In the genomic region with DNA sequence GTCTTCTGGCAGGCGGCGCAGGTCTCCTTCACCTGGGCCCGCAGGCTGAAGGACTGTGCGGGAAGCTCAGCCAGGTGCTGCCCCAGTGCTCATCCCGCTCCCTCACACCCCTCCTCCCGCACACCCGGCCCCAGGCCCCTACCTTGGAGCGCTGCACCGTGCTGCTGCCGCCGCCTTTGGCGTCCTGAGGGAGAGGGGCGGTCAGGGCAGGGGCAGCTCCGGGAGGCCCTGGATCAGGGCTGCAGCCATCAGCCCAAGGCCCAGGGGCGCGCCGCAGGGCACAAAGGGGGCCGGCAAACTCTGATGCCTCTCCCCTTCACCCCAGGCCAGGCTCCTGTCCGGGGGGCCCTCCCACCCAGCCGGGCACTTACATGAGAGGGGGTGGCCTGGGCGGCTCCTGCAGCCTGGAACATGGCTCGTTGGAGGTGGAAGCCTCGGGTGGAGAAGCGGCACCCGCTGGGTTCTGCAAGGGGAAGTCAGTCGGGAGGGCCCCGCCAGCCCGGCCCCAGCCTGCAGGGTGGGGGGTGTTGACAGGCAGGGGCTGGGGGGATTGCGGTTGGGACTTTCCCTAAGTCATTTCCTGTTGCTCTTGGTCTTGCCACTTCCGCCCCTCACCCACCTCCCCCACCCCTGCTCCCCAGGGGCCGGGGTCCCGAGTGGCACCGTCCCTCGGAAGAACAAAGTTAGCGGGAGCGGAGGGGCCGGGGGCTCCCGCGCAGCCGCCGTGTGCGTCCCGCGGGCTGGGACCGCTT, we compare ENCODE assay signal across 8 cellular contexts. TPM values are rescaled to one million over a fixed set of nuclear protein-coding genes. Genes with fewer than 3 reads are reported as not detected.
DNase-seq lines count a peak whose midpoint lies in the region; ATAC-seq and TF ChIP-seq lines count a peak whose summit lies in the region.

No MANE protein-coding gene starts in this region.

- H3K27me3 ChIP-seq in HUES6 (ENCODE audit: control insufficient read depth, insufficient read depth, low read length) = no peaks in the 10 kb centered on the region
- no peaks in the 10 kb centered on the region for H3K27me3 ChIP-seq in WERI-Rb-1 (ENCODE audit: insufficient read depth, low read depth, severe bottlenecking)
- no peaks in the 10 kb centered on the region for H3K27me3 ChIP-seq in mammary epithelial cell (ENCODE audit: insufficient read depth, low read length)
- no peaks in the 10 kb centered on the region for H3K27me3 ChIP-seq in right lobe of liver

- in situ Hi-C loops in mammary epithelial cell (cut with MboI; ENCODE audit: low sequenced_read_pairs in 2 of 2) = no loop called here

- peak overlapping the region; percentile 43 for H3K4me2 ChIP-seq in mammary epithelial cell (ENCODE audit: insufficient read depth, low read depth, low read length)

- BruUV-seq in mammary epithelial cell (replicated peaks; lab: Mats Ljungman, UMichigan) = no TSS peak

- intact Hi-C loops in mammary epithelial cell (cut with micrococcal nuclease) (loop anchor here (2.0 to 5.0 kb wide), 2 partner anchors 77 to 136 kb away; a partner anchor contains a TSS), right lobe of liver (cut with DNase I) (loop anchor here in 1 of 2 donors (10.0 kb wide), 1 partner anchor 64 kb away; no protein-coding TSS in a partner anchor)

- TF ChIP-seq CTCF in WERI-Rb-1 (IDR thresholded peaks at IDR 0.05; ENCODE audit: low read depth, low read length) (no peak), mammary epithelial cell (conservative IDR thresholded peaks at IDR 0.05 in 1 of 2, IDR thresholded peaks at IDR 0.05 in 1 of 2; ENCODE audit: extremely low read depth in 1 of 2, insufficient read depth in 1 of 2, low read depth in 1 of 2, low read length in 2 of 2) (no peak), right lobe of liver (IDR thresholded peaks at IDR 0.05) (no peak)

- dilution Hi-C loops in mammary epithelial cell (cut with HindIII; ENCODE audit: low sequenced_read_pairs) = no loop called here

- no peak overlapping the region for H2AFZ ChIP-seq in mammary epithelial cell (ENCODE audit: low read depth, low read length)

- H3K27ac ChIP-seq in HUES6 (ENCODE audit: low read depth, low read length) (peak overlapping the region; percentile 69; the same call in 1 of the 2 replicates), WERI-Rb-1 (peak overlapping the region; percentile 82), mammary epithelial cell (ENCODE audit: insufficient read depth, low read depth, low read length) (no peak overlapping the region), right lobe of liver (peak overlapping the region; percentile 31 to 68 (median 67))

- H3K4me3 ChIP-seq in HUES6 (ENCODE audit: low read depth, low read length) = peak overlapping the region; percentile 70
- peak overlapping the region; percentile 55 for H3K4me3 ChIP-seq in WERI-Rb-1 (ENCODE audit: low read depth, low read length)
- peak overlapping the region in 1 of 3 experiments; percentile 42 for H3K4me3 ChIP-seq in mammary epithelial cell (replicated peaks in 1 of 3; ENCODE audit: insufficient read depth in 1 of 3, low read depth in 2 of 3, low read length in 3 of 3)
- peak overlapping the region; percentile 41 to 54 (median 44) for H3K4me3 ChIP-seq in right lobe of liver

- H3K9me3 ChIP-seq in HUES6 (ENCODE audit: control insufficient read depth, insufficient read depth, low read depth, low read length) (no peaks in the 10 kb centered on the region), WERI-Rb-1 (ENCODE audit: severe bottlenecking) (no peaks in the 10 kb centered on the region), mammary epithelial cell (replicated peaks; ENCODE audit: insufficient read depth, low read length) (no peaks in the 10 kb centered on the region), right lobe of liver (no peaks in the 10 kb centered on the region)

- H3K4me1 ChIP-seq in HUES6 (ENCODE audit: control insufficient read depth, insufficient read depth, low read length) = peaks cover 46% of the 10 kb centered on the region
- no peaks in the 10 kb centered on the region for H3K4me1 ChIP-seq in mammary epithelial cell (ENCODE audit: insufficient read depth, low read length)
- H3K4me1 ChIP-seq in right lobe of liver = peaks cover 0 to 18% (median 8%) of the 10 kb centered on the region in 4 donors

- H3K79me2 ChIP-seq in mammary epithelial cell (ENCODE audit: insufficient read depth, low read length) = no peaks in the 10 kb centered on the region

- 100% methylated on average over 2 of the region's 45 CpGs for WGBS in mammary epithelial cell (ENCODE audit: low coverage, missing lambda C conversion rate)
- WGBS in right lobe of liver (ENCODE audit: insufficient coverage, low coverage, low lambda C conversion rate, missing lambda C conversion rate) = 4% methylated on average over 4 of the region's 45 CpGs

- CTCF ChIA-PET in mammary epithelial cell (lab: Charles Lee; ENCODE audit: low non-redundant PET) = no interaction called here

- no peaks in the 10 kb centered on the region for H4K20me1 ChIP-seq in mammary epithelial cell (ENCODE audit: insufficient read depth, low read length)

- DNase-seq in NCI-H82 (lab: John Stamatoyannopoulos, UW) (peak; percentile 66), NCI-H82 treated with DMSO at 0.1 percent for 48 hours (lab: John Stamatoyannopoulos, UW; ENCODE audit: unreplicated experiment) (no peak), WERI-Rb-1 (no peak), mammary epithelial cell (no peak), right lobe of liver (peak; percentile 61 to 85 (median 79))
- DNase-seq in stimulated activated CD8-positive, alpha-beta memory T cell treated with anti-CD3 and anti-CD28 coated beads, Interleukin-12 subunit alpha, Interleukin-12 subunit beta, amount 100 ng/mL, for 24 hours (ENCODE audit: extremely low read depth) = peak; percentile 67

- peak overlapping the region; percentile 73 for H3K9ac ChIP-seq in HUES6 (ENCODE audit: low read length)
- H3K9ac ChIP-seq in mammary epithelial cell (ENCODE audit: insufficient read depth, low read length) = no peak overlapping the region

- ATAC-seq in right lobe of liver (peak; percentile 26 to 50 (median 40)), HG03520 (IDR thresholded peaks at IDR 0.05; ENCODE audit: unreplicated experiment) (no peak)

- TF ChIP-seq POLR2A in right lobe of liver (IDR thresholded peaks at IDR 0.05) = no peak

- H3K36me3 ChIP-seq in HUES6 (ENCODE audit: control insufficient read depth, insufficient read depth, low read length) (peaks cover 22% of the 10 kb centered on the region), WERI-Rb-1 (peaks cover 46% of the 10 kb centered on the region), mammary epithelial cell (ENCODE audit: insufficient read depth, low read length) (no peaks in the 10 kb centered on the region), right lobe of liver (peaks cover 0 to 5% (median 0%) of the 10 kb centered on the region in 4 donors)

RNA-seq across cellular contexts. Expression of a gene that starts 0.9 kb away (rescaled TPM):
- total RNA-seq in mammary epithelial cell = 1 to 10 TPM in 1 of 2 donors, under 1 TPM in 1; 0.87 to 1.3 TPM
- polyA plus RNA-seq in mammary epithelial cell = 0.57 TPM
- polyA minus RNA-seq in mammary epithelial cell = not detected
- 1 to 10 TPM; 2.8 to 9.4 (median 5.2) TPM for total RNA-seq in right lobe of liver

RNA-seq across cellular contexts. Expression of a gene that starts 42.5 kb away (rescaled TPM):
- total RNA-seq in mammary epithelial cell = 10 to 100 TPM; 34.3 to 38.9 TPM
- 24.7 TPM for polyA plus RNA-seq in mammary epithelial cell
- polyA minus RNA-seq in mammary epithelial cell = 46.4 TPM
- 10 to 100 TPM in 5 of 6 experiments, 1 to 10 TPM in 1; 8.4 to 15.1 (median 13.0) TPM for total RNA-seq in right lobe of liver

Comparison
In these comparisons a context has a peak if more than half of its experiments do, and no peak if none do; other contexts are left out.
1. DNase-seq: peak in NCI-H82 (single experiment), right lobe of liver (3 of 3) and stimulated activated CD8-positive, alpha-beta memory T cell treated with anti-CD3 and anti-CD28 coated beads, Interleukin-12 subunit alpha, Interleukin-12 subunit beta, amount 100 ng/mL, for 24 hours (single experiment); none in NCI-H82 treated with DMSO at 0.1 percent for 48 hours (single experiment), WERI-Rb-1 (single experiment) and mammary epithelial cell (single experiment).